Comparison of ENCODE assay signal across 13 cellular contexts in genomic region chr2:132256251-132256902, GRCh38.
"Had no signal": no experiment of that assay in that cellular context is flagged by ENCODE, and none has a peak within 500 bp of the region (broad histone marks: within the 10 kb centered on the region; RNA-seq: fewer than 3 reads in every experiment).

No MANE protein-coding gene starts in this region.

- H3K4me1 ChIP-seq: foreskin keratinocyte, psoas muscle had no signal

- H3K4me3 ChIP-seq: tibial artery had no signal

- DNase-seq: activated CD4-positive, alpha-beta T cell treated with anti-CD3 and anti-CD28 coated beads, Interleukin-2, amount 10 ng/mL, durations not matched to agents 24 days and 14 days; activated T-cell treated with anti-CD3 and anti-CD28 coated beads for 4 hours; cerebellar nuclear complex; foreskin keratinocyte; immature natural killer cell; left cardiac atrium; occipital lobe; psoas muscle; stimulated activated CD4-positive, alpha-beta T cell treated with anti-CD3 and anti-CD28 coated beads, Interleukin-4, amount 100 ng/mL, for 1 hour; stimulated activated CD8-positive, alpha-beta memory T cell treated with anti-CD3 and anti-CD28 coated beads, Interleukin-4, amount 100 ng/mL, for 48 hours had no signal

- ATAC-seq: left cardiac atrium; natural killer cell treated with Interleukin-12 subunit alpha and Interleukin-12 subunit beta and Interleukin-15 and Interleukin-18, amount 100 ng/mL, for 72 hours; psoas muscle had no signal

- H3K9me3 ChIP-seq: psoas muscle, tibial artery, vagina had no signal

- H3K36me3 ChIP-seq: tibial artery, vagina had no signal

- H3K27ac ChIP-seq: foreskin keratinocyte, psoas muscle, tibial artery, vagina had no signal

- H3K27me3 ChIP-seq: vagina had no signal
